9 cellular contexts compared by ENCODE assay signal in genomic region chr7:158710651-158711102, GRCh38. TPM values are rescaled to one million over a fixed set of nuclear protein-coding genes. Genes with fewer than 3 reads are reported as not detected.
DNase-seq lines count a peak whose midpoint lies in the region; ATAC-seq, FAIRE-seq and TF ChIP-seq lines count a peak whose summit lies in the region.
"Had no signal": no experiment of that assay in that cellular context is flagged by ENCODE, and none has a peak within 500 bp of the region (broad histone marks: within the 10 kb centered on the region; RNA-seq: fewer than 3 reads in every experiment).

No MANE protein-coding gene starts in this region.

- peaks cover 9 to 27% (median 19%) of the 10 kb centered on the region in 4 donors for H3K4me1 Mint-ChIP-seq in CD4-positive, alpha-beta memory T cell
- peaks cover 34 to 36% of the 10 kb centered on the region in 2 donors for H3K4me1 Mint-ChIP-seq in immature natural killer cell

- no peaks in the 10 kb centered on the region for H3K9me3 ChIP-seq in CD4-positive, alpha-beta memory T cell (ENCODE audit: control insufficient read depth in 1 of 2, low read length in 2 of 2)

- no peak overlapping the region for H3K4me3 ChIP-seq in CD4-positive, alpha-beta memory T cell (ENCODE audit: low read length in 2 of 2)

- POLR2A ChIA-PET in CD4-positive, alpha-beta memory T cell (lab: Charles Lee; ENCODE audit: partially characterized antibody), result no interaction called here

- H3K27ac Mint-ChIP-seq in CD4-positive, alpha-beta memory T cell, result peak overlapping the region in 4 of 7 donors; percentile 4 to 58 (median 26)
- peak overlapping the region in 5 of 6 donors; percentile 42 to 85 (median 83) for H3K27ac Mint-ChIP-seq in immature natural killer cell

- no peaks in the 10 kb centered on the region for H3K27me3 ChIP-seq in CD4-positive, alpha-beta memory T cell (ENCODE audit: insufficient read depth, low read length)

- TF ChIP-seq POLR2A in H54 (IDR thresholded peaks at IDR 0.05; ENCODE audit: low read depth, low read length), result no peak

- H3K9me3 Mint-ChIP-seq in CD4-positive, alpha-beta memory T cell, result peaks cover 0 to 4% (median 0%) of the 10 kb centered on the region in 8 donors
- H3K9me3 Mint-ChIP-seq in immature natural killer cell, result peaks cover 0 to 5% (median 0%) of the 10 kb centered on the region in 6 donors

- H3K4me3 Mint-ChIP-seq in CD4-positive, alpha-beta memory T cell, result peak overlapping the region in 5 of 8 donors; percentile 31 to 68 (median 55)
- H3K4me3 Mint-ChIP-seq in immature natural killer cell, result peak overlapping the region in 4 of 5 donors; percentile 67 to 85 (median 70)

- FAIRE-seq in H54 (lab: Jason Lieb, UNC), result no peak

- H3K27me3 Mint-ChIP-seq in CD4-positive, alpha-beta memory T cell, result peaks cover 0 to 4% of the 10 kb centered on the region in 2 donors
- peaks cover 0 to 15% (median 13%) of the 10 kb centered on the region in 3 donors for H3K27me3 Mint-ChIP-seq in immature natural killer cell (ENCODE audit: low read depth in 3 of 3)

- DNase-seq in CD4-positive, alpha-beta memory T cell, result peak in 4 of 5 donors; percentile 12 to 28 (median 18)
- DNase-seq in H54 (ENCODE audit: insufficient read length, low spot score), result peak; percentile 9
- peak; percentile 21 for DNase-seq in SW480 (ENCODE audit: low spot score)
- DNase-seq in immature natural killer cell, result peak; percentile 70 to 74 (median 72)
- DNase-seq in left colon, result no peak
- no peak for DNase-seq in NCI-H1417 (lab: John Stamatoyannopoulos, UW)
- no peak for DNase-seq in ureter (ENCODE audit: low spot score)
- DNase-seq: NCI-H69 had no signal

- intact Hi-C loops in CD4-positive, alpha-beta memory T cell (cut with micrococcal nuclease), result no loop called here
- intact Hi-C loops in left colon (cut with DNase I, micrococcal nuclease), result no loop called here

- CTCF ChIA-PET in CD4-positive, alpha-beta memory T cell (lab: Charles Lee; ENCODE audit: partially characterized antibody), result interaction anchor here (1.8 kb wide), 1 partner anchor 117 kb away, joined by 4 read pairs; no protein-coding TSS in a partner anchor

- H3K36me3 Mint-ChIP-seq in CD4-positive, alpha-beta memory T cell, result no peaks in the 10 kb centered on the region
- no peaks in the 10 kb centered on the region for H3K36me3 Mint-ChIP-seq in immature natural killer cell

- peaks cover 11% of the 10 kb centered on the region for H3K4me1 ChIP-seq in CD4-positive, alpha-beta memory T cell (ENCODE audit: insufficient read depth, low read length)

- H3K36me3 ChIP-seq in CD4-positive, alpha-beta memory T cell (ENCODE audit: insufficient read depth, low read length), result no peaks in the 10 kb centered on the region

- ATAC-seq in left colon (no peak), HG03097 (IDR thresholded peaks at IDR 0.05; ENCODE audit: low FRiP score, unreplicated experiment) (no peak)

- no peak overlapping the region for H3K27ac ChIP-seq in CD4-positive, alpha-beta memory T cell (ENCODE audit: low read depth, low read length)

RNA-seq across cellular contexts. Expression of gene NCAPG2, which starts 6.1 kb away (rescaled TPM):
- total RNA-seq in CD4-positive, alpha-beta memory T cell, result 10 to 100 TPM; 15.0 to 17.9 TPM
- 10 to 100 TPM in 1 of 2 donors, 1 to 10 TPM in 1; 7.2 to 12.9 TPM for polyA plus RNA-seq in CD4-positive, alpha-beta memory T cell
- polyA plus RNA-seq in immature natural killer cell, result 1 to 10 TPM; 3.5 to 7.9 (median 5.7) TPM
- total RNA-seq in left colon, result 10 to 100 TPM in 1 of 2 donors, 1 to 10 TPM in 1; 6.6 to 12.2 TPM
- 6.3 TPM for total RNA-seq in ureter

Comparison
In these comparisons a context has a peak if more than half of its experiments do, and no peak if none do; other contexts are left out.
1. DNase-seq: peak in CD4-positive, alpha-beta memory T cell (4 of 5), H54 (single experiment), SW480 (single experiment) and immature natural killer cell (3 of 3); none in left colon (0 of 2), NCI-H1417 (0 of 3) and ureter (single experiment).